ENCODE assay signal across 8 cellular contexts in genomic region chrX:18885317-18886004, GRCh38.
A peak's percentile ranks its signal among the peaks of the same experiment; 100 is the strongest.
DNase-seq lines count a peak whose midpoint lies in the region; ATAC-seq, FAIRE-seq and TF ChIP-seq lines count a peak whose summit lies in the region.

No MANE protein-coding gene starts in this region.

- H3K9ac ChIP-seq in astrocyte (ENCODE audit: low read length): peak overlapping the region; percentile 71
- H3K9ac ChIP-seq in muscle layer of colon (ENCODE audit: low read length): peak overlapping the region; percentile 33

- peaks cover 12% of the 10 kb centered on the region for H3K4me1 ChIP-seq in astrocyte (ENCODE audit: insufficient read depth, low read length)
- peaks cover 8% of the 10 kb centered on the region for H3K4me1 ChIP-seq in muscle layer of colon (ENCODE audit: insufficient read depth, low read length)

- peak overlapping the region; percentile 83 for H3K4me2 ChIP-seq in astrocyte (ENCODE audit: low read length)

- peak; percentile 10 for ATAC-seq in GM19328 (IDR thresholded peaks at IDR 0.05; ENCODE audit: unreplicated experiment)
- ATAC-seq in HG03432 (IDR thresholded peaks at IDR 0.05; ENCODE audit: unreplicated experiment): peak; percentile 2

- H3K9me3 ChIP-seq in astrocyte (ENCODE audit: insufficient read depth, low read depth, low read length) (no peaks in the 10 kb centered on the region), muscle layer of colon (ENCODE audit: low read length) (no peaks in the 10 kb centered on the region)

- H3K27me3 ChIP-seq in astrocyte (ENCODE audit: insufficient read depth, low read length): no peaks in the 10 kb centered on the region
- H3K27me3 ChIP-seq in muscle layer of colon (ENCODE audit: control insufficient read depth in 1 of 2, insufficient read depth in 2 of 2, low read length in 2 of 2): peaks cover 0 to 17% of the 10 kb centered on the region in 2 donors

- no peak overlapping the region for H3K27ac ChIP-seq in astrocyte (ENCODE audit: low read depth, low read length)
- no peak overlapping the region for H3K27ac ChIP-seq in muscle layer of colon (ENCODE audit: low read depth, low read length)

- H3K9me3 Mint-ChIP-seq in astrocyte (ENCODE audit: unreplicated experiment): no peaks in the 10 kb centered on the region

- no peaks in the 10 kb centered on the region for H4K20me1 ChIP-seq in astrocyte (ENCODE audit: insufficient read depth, low read length)

- H3K36me3 ChIP-seq in astrocyte (ENCODE audit: insufficient read depth, low read length) (no peaks in the 10 kb centered on the region), muscle layer of colon (ENCODE audit: insufficient read depth, low read length) (no peaks in the 10 kb centered on the region)

- no peak overlapping the region for H3K27ac Mint-ChIP-seq in astrocyte (ENCODE audit: unreplicated experiment)

- peak overlapping the region; percentile 83 for H2AFZ ChIP-seq in astrocyte (ENCODE audit: low read depth, low read length)

- H3K4me3 ChIP-seq in astrocyte (ENCODE audit: insufficient read depth, low read depth, low read length): peak overlapping the region; percentile 46
- peak overlapping the region in 1 of 2 donors; percentile 72 for H3K4me3 ChIP-seq in muscle layer of colon (ENCODE audit: low read depth in 1 of 2, low read length in 2 of 2)

- H3K79me2 ChIP-seq in astrocyte (ENCODE audit: insufficient read depth, low read length): no peaks in the 10 kb centered on the region

- H3K4me1 Mint-ChIP-seq in astrocyte (ENCODE audit: low read depth, unreplicated experiment): peaks cover 14% of the 10 kb centered on the region

- H3K27me3 Mint-ChIP-seq in astrocyte (ENCODE audit: low read depth, unreplicated experiment): no peaks in the 10 kb centered on the region

- FAIRE-seq in astrocyte (lab: Jason Lieb, UNC): no peak

- H3K4me3 Mint-ChIP-seq in astrocyte (ENCODE audit: unreplicated experiment): no peak overlapping the region

- no peak for TF ChIP-seq CTCF in astrocyte (IDR thresholded peaks at IDR 0.05; ENCODE audit: insufficient read depth, low read depth, low read length)

- H3K36me3 Mint-ChIP-seq in astrocyte (ENCODE audit: low read depth, unreplicated experiment): no peaks in the 10 kb centered on the region

- DNase-seq in astrocyte (ENCODE audit: low read depth) (peak; percentile 45), iPS-NIHi7 (ENCODE audit: extremely low spot score) (no peak), globus pallidus (ENCODE audit: low spot score) (no peak), NCI-H82 treated with DMSO at 0.1 percent for 48 hours (lab: John Stamatoyannopoulos, UW; ENCODE audit: unreplicated experiment) (no peak), dedifferentiated amniotic fluid mesenchymal stem cell (ENCODE audit: extremely low spot score) (no peak)
